Comparison of ENCODE assay signal across 1 cellular context in genomic region chr14:23097786-23098185, GRCh38.
TF ChIP-seq lines count a peak whose summit lies in the region.

No MANE protein-coding gene starts in this region.

TF ChIP-seq in HepG2, 621 proteins besides CTCF, POLR2A, EP300 and RAD21:
- TF ChIP-seq ZNF644 (CRISPR knock-in tag; IDR thresholded peaks at IDR 0.05; ENCODE audit: low read depth), result no peak
- TF ChIP-seq MBNL3 (CRISPR knock-in tag; conservative IDR thresholded peaks at IDR 0.05), result no peak
- TF ChIP-seq NR1H2 (CRISPR knock-in tag; IDR thresholded peaks at IDR 0.05; ENCODE audit: borderline replicate concordance, low read depth), result 0 out of 2 replicates have a peak, but pooled peaks have one; percentile 21
